Comparison of ENCODE assay signal across 21 cellular contexts in the genomic region with DNA sequence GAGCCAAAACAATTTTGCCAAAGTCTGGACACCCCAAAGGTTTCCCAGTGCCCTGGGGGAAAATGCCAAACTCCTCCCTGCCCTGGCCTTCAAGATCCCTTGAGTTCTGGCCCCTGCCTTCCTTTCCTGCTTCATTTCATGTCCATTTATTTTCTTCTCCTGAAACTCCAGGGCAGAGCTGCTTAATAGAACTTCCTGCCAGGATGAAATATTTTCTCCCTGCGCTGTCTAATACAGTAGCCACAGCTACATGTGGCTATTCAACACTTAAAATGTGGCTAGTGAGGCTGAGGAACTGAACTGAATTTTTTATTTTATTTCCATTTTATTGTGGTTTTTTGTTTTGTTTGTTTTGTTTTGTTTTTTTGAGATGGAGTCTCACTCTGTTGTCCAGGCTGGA. TPM values are rescaled to one million over a fixed set of nuclear protein-coding genes. Genes with fewer than 3 reads are reported as not detected.
"Had no signal": no experiment of that assay in that cellular context is flagged by ENCODE, and none has a peak within 500 bp of the region (broad histone marks: within the 10 kb centered on the region; RNA-seq: fewer than 3 reads in every experiment).

No MANE protein-coding gene starts in this region.

- H3K36me3 ChIP-seq: cardiac muscle cell, heart right ventricle, lower lobe of right lung had no signal

- H3K9me3 ChIP-seq: body of pancreas, heart right ventricle, lower lobe of right lung had no signal

- H3K4me3 ChIP-seq: body of pancreas, cardiac muscle cell, heart right ventricle, lower lobe of right lung had no signal

- H3K27me3 ChIP-seq: body of pancreas, cardiac muscle cell had no signal

- ATAC-seq: activated CD4-positive, alpha-beta T cell treated with anti-CD3 and anti-CD28 coated beads for 36 hours; body of pancreas; heart right ventricle; lower lobe of right lung; naive thymus-derived CD8-positive, alpha-beta T cell had no signal

- DNase-seq: activated B cell treated with CpG ODN at 0.5 μM for 24 hours; activated CD4-positive, alpha-beta T cell treated with anti-CD3 and anti-CD28 coated beads for 36 hours; activated CD4-positive, alpha-beta T cell treated with anti-CD3 and anti-CD28 coated beads, Interleukin-2, amount 50 U/mL, for 4 hours; activated CD8-positive, alpha-beta memory T cell treated with anti-CD3 and anti-CD28 coated beads, Interleukin-2, amount 50 U/mL, for 48 hours; activated naive CD4-positive, alpha-beta T cell treated with Interleukin-2 at 50 U/mL for 16 hours; activated naive CD8-positive, alpha-beta T cell treated with anti-CD3 and anti-CD28 coated beads, Interleukin-2, amount 10 ng/mL, durations not matched to agents 7 days and 5 days; activated T-cell treated with anti-CD3 and anti-CD28 coated beads, Interleukin-2, amount 50 U/mL, for 48 hours; amniotic stem cell; body of pancreas; cortex of kidney; endodermal cell; heart right ventricle; lower lobe of right lung; naive thymus-derived CD8-positive, alpha-beta T cell; retina; stimulated activated CD4-positive, alpha-beta T cell treated with anti-CD3 and anti-CD28 coated beads, Interleukin-4, amount 100 ng/mL, for 1 hour; stimulated activated naive CD4-positive, alpha-beta T cell; T1000 had no signal

- H3K27ac ChIP-seq: body of pancreas, cardiac muscle cell, epithelial cell of prostate, heart right ventricle, lower lobe of right lung had no signal

RNA-seq across cellular contexts. Expression of a gene that starts 49.6 kb away (rescaled TPM):
- total RNA-seq: activated B cell treated with CpG ODN at 0.5 μM for 24 hours; activated CD4-positive, alpha-beta T cell treated with anti-CD3 and anti-CD28 coated beads for 36 hours; activated CD8-positive, alpha-beta memory T cell treated with anti-CD3 and anti-CD28 coated beads for 36 hours; activated naive CD8-positive, alpha-beta T cell treated with anti-CD3 and anti-CD28 coated beads, Interleukin-2, amount 10 ng/mL, durations not matched to agents 7 days and 5 days; naive thymus-derived CD8-positive, alpha-beta T cell had no signal
- polyA plus RNA-seq: naive thymus-derived CD8-positive, alpha-beta T cell had no signal
